Comparison of ENCODE assay signal across 8 cellular contexts in genomic region chr5:179166886-179167841, GRCh38.
DNase-seq lines count a peak whose midpoint lies in the region; ATAC-seq lines count a peak whose summit lies in the region.

No MANE protein-coding gene starts in this region.

- H4K5ac ChIP-seq in mesendoderm (ENCODE audit: low read length), result no peak overlapping the region

- DNase-seq in NCI-H2196 (lab: John Stamatoyannopoulos, UW; ENCODE audit: unreplicated experiment) (peak; percentile 5), NCI-H2196 treated with DMSO at 0.1 percent for 48 hours (lab: John Stamatoyannopoulos, UW; ENCODE audit: unreplicated experiment) (no peak), KG1 (lab: John Stamatoyannopoulos, UW) (peak; percentile 28), mesendoderm (peak; percentile 50)
- peak; percentile 46 for DNase-seq in activated CD4-positive, alpha-beta memory T cell treated with anti-CD3 and anti-CD28 coated beads, Interleukin-2, amount 10 ng/mL, durations not matched to agents 7 days and 5 days
- DNase-seq in effector CD8-positive, alpha-beta T cell (lab: John Stamatoyannopoulos, UW), result peak; percentile 59
- DNase-seq in stimulated activated CD8-positive, alpha-beta memory T cell treated with anti-CD3 and anti-CD28 coated beads, Interleukin-12 subunit alpha, Interleukin-12 subunit beta, amount 100 ng/mL, for 4 hours (ENCODE audit: low read depth), result peak; percentile 57

- H3K27ac Mint-ChIP-seq in activated CD4-positive, alpha-beta memory T cell treated with anti-CD3 and anti-CD28 coated beads, Interleukin-2, amount 10 ng/mL, durations not matched to agents 7 days and 5 days, result no peak overlapping the region

- no peak overlapping the region for H3K4me3 Mint-ChIP-seq in activated CD4-positive, alpha-beta memory T cell treated with anti-CD3 and anti-CD28 coated beads, Interleukin-2, amount 10 ng/mL, durations not matched to agents 7 days and 5 days

- no peak overlapping the region for H4K8ac ChIP-seq in mesendoderm (ENCODE audit: low read depth, low read length)

- H3K36me3 Mint-ChIP-seq in activated CD4-positive, alpha-beta memory T cell treated with anti-CD3 and anti-CD28 coated beads, Interleukin-2, amount 10 ng/mL, durations not matched to agents 7 days and 5 days (ENCODE audit: low read depth), result no peaks in the 10 kb centered on the region

- no peaks in the 10 kb centered on the region for H3K36me3 ChIP-seq in mesendoderm (ENCODE audit: control insufficient read depth, insufficient read depth, low read length)

- no peaks in the 10 kb centered on the region for H3K27me3 ChIP-seq in mesendoderm (ENCODE audit: insufficient read depth, low read length, poor library complexity)

- peak overlapping the region; percentile 54 for H3K9ac ChIP-seq in mesendoderm (ENCODE audit: low read length)

- no peak overlapping the region for H3K23ac ChIP-seq in mesendoderm (ENCODE audit: low read length)

- no peak overlapping the region for H2BK5ac ChIP-seq in mesendoderm (ENCODE audit: low read length)

- no peak overlapping the region for H2AK5ac ChIP-seq in mesendoderm (ENCODE audit: low read length)

- no peak overlapping the region for H3K4me3 ChIP-seq in mesendoderm (ENCODE audit: low read length)

- H3K79me1 ChIP-seq in mesendoderm (ENCODE audit: low read length), result no peaks in the 10 kb centered on the region

- no peak overlapping the region for H2BK120ac ChIP-seq in mesendoderm (ENCODE audit: low read depth, low read length)

- WGBS in mesendoderm (ENCODE audit: extremely low coverage, insufficient coverage, low lambda C conversion rate), result no CpG with 5 or more reads among the region's 67 CpGs

- H3K4me1 ChIP-seq in mesendoderm (ENCODE audit: control insufficient read depth, low read depth, low read length), result no peaks in the 10 kb centered on the region

- no peak overlapping the region for H3K4ac ChIP-seq in mesendoderm (ENCODE audit: low read depth, low read length)

- H3K56ac ChIP-seq in mesendoderm (ENCODE audit: low read length), result peak overlapping the region; percentile 7

- no peaks in the 10 kb centered on the region for H3K79me2 ChIP-seq in mesendoderm (ENCODE audit: control insufficient read depth, insufficient read depth, low read length)

- POLR2A ChIA-PET in activated CD4-positive, alpha-beta memory T cell treated with anti-CD3 and anti-CD28 coated beads, Interleukin-2, amount 10 ng/mL, durations not matched to agents 7 days and 5 days (lab: Charles Lee), result no interaction called here

- H3K4me1 Mint-ChIP-seq in activated CD4-positive, alpha-beta memory T cell treated with anti-CD3 and anti-CD28 coated beads, Interleukin-2, amount 10 ng/mL, durations not matched to agents 7 days and 5 days, result peaks cover 3% of the 10 kb centered on the region

- ATAC-seq in HG03196 (IDR thresholded peaks at IDR 0.05; ENCODE audit: unreplicated experiment), result no peak

- CTCF ChIA-PET in activated CD4-positive, alpha-beta memory T cell treated with anti-CD3 and anti-CD28 coated beads, Interleukin-2, amount 10 ng/mL, durations not matched to agents 7 days and 5 days (lab: Charles Lee), result interaction anchor here (0.6 to 0.9 kb wide), 4 partner anchors 24 to 909 kb away, joined by 3 to 4 read pairs (median 3); no protein-coding TSS in a partner anchor

- H3K27ac ChIP-seq in mesendoderm (ENCODE audit: low read depth, low read length), result no peak overlapping the region

- no peaks in the 10 kb centered on the region for H3K27me3 Mint-ChIP-seq in activated CD4-positive, alpha-beta memory T cell treated with anti-CD3 and anti-CD28 coated beads, Interleukin-2, amount 10 ng/mL, durations not matched to agents 7 days and 5 days

- no peaks in the 10 kb centered on the region for H3K9me3 Mint-ChIP-seq in activated CD4-positive, alpha-beta memory T cell treated with anti-CD3 and anti-CD28 coated beads, Interleukin-2, amount 10 ng/mL, durations not matched to agents 7 days and 5 days

- H3K4me2 ChIP-seq in mesendoderm (ENCODE audit: low read length), result peak overlapping the region; percentile 59

- no peak overlapping the region for H3K18ac ChIP-seq in mesendoderm (ENCODE audit: low read length)

- no peak overlapping the region for H2BK15ac ChIP-seq in mesendoderm (replicated peaks; ENCODE audit: low read depth)
